11 cellular contexts compared by ENCODE assay signal in genomic region chr1:234969011-234969441, GRCh38.
DNase-seq lines count a peak whose midpoint lies in the region; ATAC-seq lines count a peak whose summit lies in the region.
"Had no signal": no experiment of that assay in that cellular context is flagged by ENCODE, and none has a peak within 500 bp of the region (broad histone marks: within the 10 kb centered on the region; RNA-seq: fewer than 3 reads in every experiment).

No MANE protein-coding gene starts in this region.

- peaks cover 4% of the 10 kb centered on the region for H3K36me3 Mint-ChIP-seq in stimulated activated naive CD8-positive, alpha-beta T cell treated with anti-CD3 and anti-CD28 coated beads, Interleukin-15, Interleukin-2, amounts not matched to agents 100 ng/mL and 50 ng/mL, for 24 hours (ENCODE audit: low read depth)
- H3K36me3 Mint-ChIP-seq in T-cell, result no peaks in the 10 kb centered on the region
- H3K36me3 Mint-ChIP-seq: WTC11 had no signal

- peak overlapping the region; percentile 68; the same call in 1 of the 2 replicates for H3K9ac ChIP-seq in iPS-20b (ENCODE audit: low read depth, low read length)

- H3K4me3 Mint-ChIP-seq in stimulated activated naive CD8-positive, alpha-beta T cell treated with anti-CD3 and anti-CD28 coated beads, Interleukin-15, Interleukin-2, amounts not matched to agents 100 ng/mL and 50 ng/mL, for 24 hours, result no peak overlapping the region
- no peak overlapping the region for H3K4me3 Mint-ChIP-seq in T-cell
- H3K4me3 Mint-ChIP-seq: memory B cell had no signal

- peaks cover 13% of the 10 kb centered on the region; the same call in 1 of the 2 replicates for H3K27me3 ChIP-seq in iPS-20b (ENCODE audit: insufficient read depth, low read length)

- H3K9me3 Mint-ChIP-seq in stimulated activated naive CD8-positive, alpha-beta T cell treated with anti-CD3 and anti-CD28 coated beads, Interleukin-15, Interleukin-2, amounts not matched to agents 100 ng/mL and 50 ng/mL, for 24 hours, result no peaks in the 10 kb centered on the region
- no peaks in the 10 kb centered on the region for H3K9me3 Mint-ChIP-seq in T-cell
- H3K9me3 Mint-ChIP-seq: WTC11 had no signal

- no peaks in the 10 kb centered on the region for H3K27me3 Mint-ChIP-seq in stimulated activated naive CD8-positive, alpha-beta T cell treated with anti-CD3 and anti-CD28 coated beads, Interleukin-15, Interleukin-2, amounts not matched to agents 100 ng/mL and 50 ng/mL, for 24 hours
- no peaks in the 10 kb centered on the region for H3K27me3 Mint-ChIP-seq in T-cell

- H3K4me1 ChIP-seq in iPS-20b (ENCODE audit: insufficient read depth, low read length), result peaks cover 38% of the 10 kb centered on the region

- peak overlapping the region; percentile 5 for H3K27ac Mint-ChIP-seq in stimulated activated naive CD8-positive, alpha-beta T cell treated with anti-CD3 and anti-CD28 coated beads, Interleukin-15, Interleukin-2, amounts not matched to agents 100 ng/mL and 50 ng/mL, for 24 hours
- H3K27ac Mint-ChIP-seq in T-cell, result no peak overlapping the region
- H3K27ac Mint-ChIP-seq: memory B cell had no signal

- no peak overlapping the region for H3K4me3 ChIP-seq in iPS-20b (ENCODE audit: low read length)

- DNase-seq in NCI-H2107 treated with DMSO at 0.1 percent for 48 hours (lab: John Stamatoyannopoulos, UW; ENCODE audit: unreplicated experiment), result peak; percentile 36
- DNase-seq in NCI-H2107 (lab: John Stamatoyannopoulos, UW), result no peak
- peak; percentile 81 for DNase-seq in SHP77 treated with DMSO at 0.1 percent for 48 hours (lab: John Stamatoyannopoulos, UW)
- DNase-seq in LoVo (ENCODE audit: low spot score), result no peak
- no peak for DNase-seq in mesenteric fat pad (ENCODE audit: low spot score)
- no peak for DNase-seq in T-cell
- DNase-seq: NCI-H1436 had no signal

- ATAC-seq in T-cell (replicated peaks in 1 of 4), result no peak

- peaks cover 68% of the 10 kb centered on the region for H3K4me1 Mint-ChIP-seq in stimulated activated naive CD8-positive, alpha-beta T cell treated with anti-CD3 and anti-CD28 coated beads, Interleukin-15, Interleukin-2, amounts not matched to agents 100 ng/mL and 50 ng/mL, for 24 hours (ENCODE audit: low read depth)
- peaks cover 38 to 57% (median 50%) of the 10 kb centered on the region in 3 donors for H3K4me1 Mint-ChIP-seq in T-cell

- CTCF ChIA-PET in T-cell (lab: Charles Lee), result no interaction called here

- no peaks in the 10 kb centered on the region for H3K36me3 ChIP-seq in iPS-20b (ENCODE audit: insufficient read depth, low read depth, low read length)

- H3K27ac ChIP-seq in iPS-20b (ENCODE audit: low read length), result no peak overlapping the region

- no peaks in the 10 kb centered on the region for H3K9me3 ChIP-seq in iPS-20b (ENCODE audit: insufficient read depth, low read depth, low read length)

- POLR2A ChIA-PET in T-cell (lab: Charles Lee), result interaction anchor here in 1 of 2 donors (0.6 kb wide), 1 partner anchor 463 kb away, joined by 3 read pairs; no protein-coding TSS in a partner anchor

Comparison
In these comparisons a context has a peak if more than half of its experiments do, and no peak if none do; other contexts are left out.
1. DNase-seq: peak in NCI-H2107 treated with DMSO at 0.1 percent for 48 hours (single experiment) and SHP77 treated with DMSO at 0.1 percent for 48 hours (single experiment); none in NCI-H2107 (single experiment), LoVo (single experiment), mesenteric fat pad (single experiment) and T-cell (0 of 34).